ENCODE assay signal across 9 cellular contexts in the genomic region with DNA sequence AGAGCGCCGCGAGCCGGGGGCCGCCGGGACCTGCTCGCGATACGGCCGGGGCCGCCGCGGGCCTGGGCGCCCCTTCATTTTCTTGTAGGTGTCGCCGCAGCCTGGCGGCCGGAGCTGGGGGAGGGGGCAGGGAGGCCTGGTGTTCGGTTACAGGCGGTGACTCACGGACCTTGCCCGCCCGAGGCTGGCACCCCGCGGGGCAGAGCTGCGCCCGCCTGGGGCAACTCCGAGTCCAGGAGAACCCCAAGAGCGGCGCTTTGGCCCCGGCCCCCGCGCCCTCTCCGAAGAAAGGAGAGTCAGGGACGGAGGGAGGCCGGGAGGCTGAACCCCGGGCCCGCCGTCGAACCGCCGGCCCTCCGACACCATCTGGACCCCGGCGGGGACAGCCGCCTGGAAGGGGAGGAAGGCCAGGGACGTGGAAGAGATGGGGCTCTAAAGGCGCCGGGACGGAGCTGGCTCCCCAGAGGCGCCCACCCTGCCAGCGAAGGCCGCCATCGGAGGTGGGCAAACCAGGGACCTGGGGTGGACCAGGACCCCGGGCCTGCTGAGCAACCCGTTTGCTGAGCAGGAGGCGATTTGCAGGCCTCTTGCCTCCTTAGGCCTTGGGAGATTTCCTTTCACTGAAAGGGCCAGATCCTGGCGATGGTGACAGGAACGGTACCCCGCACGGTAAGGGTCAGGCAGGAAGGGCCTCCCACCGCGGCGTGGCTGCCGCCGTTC. TPM values are rescaled to one million over a fixed set of nuclear protein-coding genes. Genes with fewer than 3 reads are reported as not detected.
DNase-seq lines count a peak whose midpoint lies in the region; ATAC-seq and TF ChIP-seq lines count a peak whose summit lies in the region.
"Had no signal": no experiment of that assay in that cellular context is flagged by ENCODE, and none has a peak within 500 bp of the region (broad histone marks: within the 10 kb centered on the region; RNA-seq: fewer than 3 reads in every experiment).

No MANE protein-coding gene starts in this region.

- DNase-seq in NCI-H1417 (lab: John Stamatoyannopoulos, UW) = peak; percentile 65 to 95 (median 91)
- DNase-seq in NCI-H1417 treated with DMSO at 0.1 percent for 48 hours (lab: John Stamatoyannopoulos, UW) = no peak
- DNase-seq in NCI-H146 (lab: John Stamatoyannopoulos, UW) = peak; percentile 69
- peak; percentile 69 to 86 for DNase-seq in cardiac muscle cell (ENCODE audit: low read depth in 1 of 2, low spot score in 1 of 2)
- DNase-seq in nucleus accumbens (lab: John Stamatoyannopoulos, UW) = peak in 47 of 56 donors; percentile 26 to 83 (median 60)
- DNase-seq: CD4-positive, CD25-positive, alpha-beta regulatory T cell had no signal

- H3K9me3 ChIP-seq in cardiac muscle cell (ENCODE audit: low read depth) = no peaks in the 10 kb centered on the region

- H3K27me3 Mint-ChIP-seq in activated naive CD8-positive, alpha-beta T cell = peaks cover 44% of the 10 kb centered on the region

- TF ChIP-seq CTCF in cardiac muscle cell (IDR thresholded peaks at IDR 0.05; ENCODE audit: low read depth, low read length) = no peak

- H3K36me3 ChIP-seq in cardiac muscle cell = no peaks in the 10 kb centered on the region

- no peaks in the 10 kb centered on the region for H3K36me3 Mint-ChIP-seq in activated naive CD8-positive, alpha-beta T cell
- H3K36me3 Mint-ChIP-seq: CD4-positive, CD25-positive, alpha-beta regulatory T cell had no signal

- ATAC-seq in HG03565 (IDR thresholded peaks at IDR 0.05; ENCODE audit: unreplicated experiment) (no peak), HG02884 (IDR thresholded peaks at IDR 0.05; ENCODE audit: unreplicated experiment) (no peak)

- H3K4me3 ChIP-seq in cardiac muscle cell = peak overlapping the region; percentile 97

- no peak overlapping the region for H3K27ac Mint-ChIP-seq in activated naive CD8-positive, alpha-beta T cell
- H3K27ac Mint-ChIP-seq: CD4-positive, CD25-positive, alpha-beta regulatory T cell had no signal

- H3K27me3 ChIP-seq in cardiac muscle cell = no peaks in the 10 kb centered on the region

- no peaks in the 10 kb centered on the region for H3K9me3 Mint-ChIP-seq in activated naive CD8-positive, alpha-beta T cell (ENCODE audit: low read depth)

- peaks cover 42% of the 10 kb centered on the region for H3K4me1 ChIP-seq in cardiac muscle cell (ENCODE audit: low read depth)

- H3K27ac ChIP-seq in cardiac muscle cell = peak overlapping the region; percentile 100

- peak overlapping the region; percentile 56 for H3K4me3 Mint-ChIP-seq in activated naive CD8-positive, alpha-beta T cell

- peaks cover 16% of the 10 kb centered on the region for H3K4me1 Mint-ChIP-seq in activated naive CD8-positive, alpha-beta T cell (ENCODE audit: low read depth)

RNA-seq across cellular contexts. Expression of a gene that starts 0.8 kb away (rescaled TPM):
- 6.1 and 7.2 TPM in 2 replicates for total RNA-seq in cardiac muscle cell
- 2.9 and 4.8 TPM in 2 replicates for polyA plus RNA-seq in cardiac muscle cell
- total RNA-seq: CD4-positive, CD25-positive, alpha-beta regulatory T cell had no signal
- polyA plus RNA-seq: CD4-positive, CD25-positive, alpha-beta regulatory T cell had no signal
